ENCODE assay signal across 1 cellular context in the genomic region with DNA sequence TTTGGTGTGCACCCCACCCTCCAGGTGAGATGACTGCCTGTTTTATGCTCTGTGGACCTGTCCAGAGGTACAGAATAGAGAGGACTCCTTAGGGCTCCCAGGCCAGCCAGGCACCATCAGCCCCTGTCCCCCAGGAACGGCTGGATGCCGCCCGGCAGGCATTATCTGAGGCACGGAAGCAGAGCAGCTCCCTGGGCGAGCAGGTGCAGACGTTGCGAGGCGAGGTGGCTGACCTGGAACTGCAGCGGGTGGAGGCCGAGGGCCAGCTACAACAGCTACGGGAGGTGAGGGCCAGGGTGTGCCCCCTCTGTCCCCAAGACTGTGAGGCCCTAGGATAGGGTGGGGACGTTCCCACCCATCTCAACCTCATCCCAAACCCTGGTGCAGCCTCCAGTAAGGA.
TF ChIP-seq lines count a peak whose summit lies in the region.

No MANE protein-coding gene starts in this region.

TF ChIP-seq in WTC11, 78 proteins besides CTCF, POLR2A, EP300 and RAD21 (continued from another document):
- TF ChIP-seq, protein P1, sequence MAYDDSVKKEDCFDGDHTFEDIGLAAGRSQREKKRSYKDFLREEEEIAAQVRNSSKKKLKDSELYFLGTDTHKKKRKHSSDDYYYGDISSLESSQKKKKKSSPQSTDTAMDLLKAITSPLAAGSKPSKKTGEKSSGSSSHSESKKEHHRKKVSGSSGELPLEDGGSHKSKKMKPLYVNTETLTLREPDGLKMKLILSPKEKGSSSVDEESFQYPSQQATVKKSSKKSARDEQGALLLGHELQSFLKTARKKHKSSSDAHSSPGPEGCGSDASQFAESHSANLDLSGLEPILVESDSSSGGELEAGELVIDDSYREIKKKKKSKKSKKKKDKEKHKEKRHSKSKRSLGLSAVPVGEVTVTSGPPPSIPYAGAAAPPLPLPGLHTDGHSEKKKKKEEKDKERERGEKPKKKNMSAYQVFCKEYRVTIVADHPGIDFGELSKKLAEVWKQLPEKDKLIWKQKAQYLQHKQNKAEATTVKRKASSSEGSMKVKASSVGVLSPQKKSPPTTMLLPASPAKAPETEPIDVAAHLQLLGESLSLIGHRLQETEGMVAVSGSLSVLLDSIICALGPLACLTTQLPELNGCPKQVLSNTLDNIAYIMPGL (CRISPR knock-in tag; IDR thresholded peaks at IDR 0.05), result no peak
- no peak for TF ChIP-seq ATF1 (CRISPR knock-in tag; IDR thresholded peaks at IDR 0.05)
- no peak for TF ChIP-seq E2F5 (CRISPR knock-in tag; IDR thresholded peaks at IDR 0.05)
- no peak for TF ChIP-seq AFF4 (CRISPR knock-in tag; IDR thresholded peaks at IDR 0.05; ENCODE audit: borderline replicate concordance)
- TF ChIP-seq FOXP1 (CRISPR knock-in tag; IDR thresholded peaks at IDR 0.05; ENCODE audit: borderline replicate concordance), result no peak
- TF ChIP-seq ZNF232 (CRISPR knock-in tag; IDR thresholded peaks at IDR 0.05), result no peak
- TF ChIP-seq, protein P2, sequence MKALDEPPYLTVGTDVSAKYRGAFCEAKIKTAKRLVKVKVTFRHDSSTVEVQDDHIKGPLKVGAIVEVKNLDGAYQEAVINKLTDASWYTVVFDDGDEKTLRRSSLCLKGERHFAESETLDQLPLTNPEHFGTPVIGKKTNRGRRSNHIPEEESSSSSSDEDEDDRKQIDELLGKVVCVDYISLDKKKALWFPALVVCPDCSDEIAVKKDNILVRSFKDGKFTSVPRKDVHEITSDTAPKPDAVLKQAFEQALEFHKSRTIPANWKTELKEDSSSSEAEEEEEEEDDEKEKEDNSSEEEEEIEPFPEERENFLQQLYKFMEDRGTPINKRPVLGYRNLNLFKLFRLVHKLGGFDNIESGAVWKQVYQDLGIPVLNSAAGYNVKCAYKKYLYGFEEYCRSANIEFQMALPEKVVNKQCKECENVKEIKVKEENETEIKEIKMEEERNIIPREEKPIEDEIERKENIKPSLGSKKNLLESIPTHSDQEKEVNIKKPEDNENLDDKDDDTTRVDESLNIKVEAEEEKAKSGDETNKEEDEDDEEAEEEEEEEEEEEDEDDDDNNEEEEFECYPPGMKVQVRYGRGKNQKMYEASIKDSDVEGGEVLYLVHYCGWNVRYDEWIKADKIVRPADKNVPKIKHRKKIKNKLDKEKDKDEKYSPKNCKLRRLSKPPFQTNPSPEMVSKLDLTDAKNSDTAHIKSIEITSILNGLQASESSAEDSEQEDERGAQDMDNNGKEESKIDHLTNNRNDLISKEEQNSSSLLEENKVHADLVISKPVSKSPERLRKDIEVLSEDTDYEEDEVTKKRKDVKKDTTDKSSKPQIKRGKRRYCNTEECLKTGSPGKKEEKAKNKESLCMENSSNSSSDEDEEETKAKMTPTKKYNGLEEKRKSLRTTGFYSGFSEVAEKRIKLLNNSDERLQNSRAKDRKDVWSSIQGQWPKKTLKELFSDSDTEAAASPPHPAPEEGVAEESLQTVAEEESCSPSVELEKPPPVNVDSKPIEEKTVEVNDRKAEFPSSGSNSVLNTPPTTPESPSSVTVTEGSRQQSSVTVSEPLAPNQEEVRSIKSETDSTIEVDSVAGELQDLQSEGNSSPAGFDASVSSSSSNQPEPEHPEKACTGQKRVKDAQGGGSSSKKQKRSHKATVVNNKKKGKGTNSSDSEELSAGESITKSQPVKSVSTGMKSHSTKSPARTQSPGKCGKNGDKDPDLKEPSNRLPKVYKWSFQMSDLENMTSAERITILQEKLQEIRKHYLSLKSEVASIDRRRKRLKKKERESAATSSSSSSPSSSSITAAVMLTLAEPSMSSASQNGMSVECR (CRISPR knock-in tag; IDR thresholded peaks at IDR 0.05; ENCODE audit: borderline replicate concordance), result no peak
- TF ChIP-seq ZNF423 (CRISPR knock-in tag; IDR thresholded peaks at IDR 0.05), result no peak
- TF ChIP-seq USF2 (CRISPR knock-in tag; IDR thresholded peaks at IDR 0.05), result no peak
- TF ChIP-seq SMAD4 (CRISPR knock-in tag; IDR thresholded peaks at IDR 0.05), result no peak
